Comparison of ENCODE assay signal across 2 cellular contexts in genomic region chr11:91820709-91821108, GRCh38.
TF ChIP-seq lines count a peak whose summit lies in the region.

No MANE protein-coding gene starts in this region.

TF ChIP-seq in GM23338, 12 proteins besides CTCF, POLR2A, EP300 and RAD21:
- no peak for TF ChIP-seq ETS1 (IDR thresholded peaks at IDR 0.05)
- no peak for TF ChIP-seq EZH2 (IDR thresholded peaks at IDR 0.05; ENCODE audit: low read depth, unreplicated experiment)
- TF ChIP-seq JUNB (IDR thresholded peaks at IDR 0.05; ENCODE audit: unreplicated experiment) = no peak
- no peak for TF ChIP-seq STAT1 (IDR thresholded peaks at IDR 0.05; ENCODE audit: unreplicated experiment)
- no peak for TF ChIP-seq ZNF114 (CRISPR knock-in tag; IDR thresholded peaks at IDR 0.05)
- TF ChIP-seq EZH2phosphoT487 (IDR thresholded peaks at IDR 0.05; ENCODE audit: unreplicated experiment) = no peak
- TF ChIP-seq ZNF331 (CRISPR knock-in tag; IDR thresholded peaks at IDR 0.05; ENCODE audit: low read depth) = no peak
- no peak for TF ChIP-seq REST (IDR thresholded peaks at IDR 0.05; ENCODE audit: unreplicated experiment)
- no peak for TF ChIP-seq ZNF462 (CRISPR knock-in tag; IDR thresholded peaks at IDR 0.05)
- TF ChIP-seq NANOG (IDR thresholded peaks at IDR 0.05; ENCODE audit: borderline replicate concordance) = no peak
- TF ChIP-seq CREB1 (CRISPR knock-in tag; IDR thresholded peaks at IDR 0.05; ENCODE audit: low read depth) = no peak
- no peak for TF ChIP-seq POLR2AphosphoS5 (IDR thresholded peaks at IDR 0.05; ENCODE audit: low read depth)

TF ChIP-seq in K562, 482 proteins besides CTCF, POLR2A, EP300 and RAD21 (continued from another document):
- no peak for TF ChIP-seq RREB1 (CRISPR knock-in tag; IDR thresholded peaks at IDR 0.05)
- no peak for TF ChIP-seq EWSR1 (IDR thresholded peaks at IDR 0.05; ENCODE audit: borderline replicate concordance, low read depth, partially characterized antibody)
- TF ChIP-seq JUN (IDR thresholded peaks at IDR 0.05; ENCODE audit: borderline replicate concordance, low read depth, low read length) = no peak
- TF ChIP-seq JUN (CRISPR knock-in tag; IDR thresholded peaks at IDR 0.05; ENCODE audit: borderline replicate concordance) = no peak
- TF ChIP-seq NFE2 (IDR thresholded peaks at IDR 0.05; ENCODE audit: low read depth) = no peak
- TF ChIP-seq KAT8 (IDR thresholded peaks at IDR 0.05; ENCODE audit: low read depth) = no peak
- TF ChIP-seq NR4A1 (CRISPR knock-in tag; IDR thresholded peaks at IDR 0.05) = no peak
- TF ChIP-seq NR4A1 (tag; IDR thresholded peaks at IDR 0.05) = no peak
